In the genomic region with DNA sequence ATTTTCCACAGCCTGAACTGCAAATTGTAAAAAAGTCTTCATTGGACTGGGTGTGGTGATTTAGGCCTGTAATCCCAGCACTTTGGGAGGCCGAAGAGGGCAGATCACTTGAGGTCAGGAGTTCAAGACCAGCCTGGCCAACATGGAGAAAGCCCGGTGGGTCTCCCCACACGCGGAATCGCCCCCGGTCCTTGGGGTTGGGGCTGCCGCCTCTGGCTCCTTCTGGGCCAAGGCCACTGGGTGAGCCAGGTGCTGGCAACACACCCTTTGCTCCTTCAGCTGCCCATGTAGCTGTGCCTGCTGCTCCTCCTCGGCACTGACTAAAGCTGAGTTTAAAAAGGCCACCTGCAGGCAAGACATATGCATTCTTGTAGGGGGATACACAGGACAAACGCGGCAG, we compare ENCODE assay signal across 9 cellular contexts.
"Had no signal": no experiment of that assay in that cellular context is flagged by ENCODE, and none has a peak within 500 bp of the region (broad histone marks: within the 10 kb centered on the region; RNA-seq: fewer than 3 reads in every experiment).

No MANE protein-coding gene starts in this region.

- H3K4me3 ChIP-seq: GM23338, K562 had no signal

- FAIRE-seq: H1, H54, HTR-8/SVneo had no signal

- H3K9me3 Mint-ChIP-seq: GM23338, H9 had no signal

- H3K27ac Mint-ChIP-seq: GM23338, H9 had no signal

- ATAC-seq: GM23338, K562 had no signal

- H3K4me3 Mint-ChIP-seq: GM23338, H9 had no signal

- DNase-seq: H9, HCEC 1CT, IMR-90, KG1 had no signal
